Comparison of ENCODE assay signal across 1 cellular context in genomic region chr10:74822583-74823089, GRCh38.
TF ChIP-seq lines count a peak whose summit lies in the region.

No MANE protein-coding gene starts in this region.

TF ChIP-seq in K562, 482 proteins besides CTCF, POLR2A, EP300 and RAD21 (continued from another document):
- TF ChIP-seq ATF3 (IDR thresholded peaks at IDR 0.05) = no peak
- 0 out of 2 replicates have a peak, but pooled peaks have one; percentile 31 for TF ChIP-seq ATF3 (CRISPR knock-in tag; conservative IDR thresholded peaks at IDR 0.05)
- peak; percentile 38; the same call in 1 of the 2 replicates for TF ChIP-seq ESRRA (IDR thresholded peaks at IDR 0.05; ENCODE audit: borderline replicate concordance, low read depth)
- TF ChIP-seq ZNF518B (CRISPR knock-in tag; IDR thresholded peaks at IDR 0.05) = no peak
- TF ChIP-seq, protein P1, sequence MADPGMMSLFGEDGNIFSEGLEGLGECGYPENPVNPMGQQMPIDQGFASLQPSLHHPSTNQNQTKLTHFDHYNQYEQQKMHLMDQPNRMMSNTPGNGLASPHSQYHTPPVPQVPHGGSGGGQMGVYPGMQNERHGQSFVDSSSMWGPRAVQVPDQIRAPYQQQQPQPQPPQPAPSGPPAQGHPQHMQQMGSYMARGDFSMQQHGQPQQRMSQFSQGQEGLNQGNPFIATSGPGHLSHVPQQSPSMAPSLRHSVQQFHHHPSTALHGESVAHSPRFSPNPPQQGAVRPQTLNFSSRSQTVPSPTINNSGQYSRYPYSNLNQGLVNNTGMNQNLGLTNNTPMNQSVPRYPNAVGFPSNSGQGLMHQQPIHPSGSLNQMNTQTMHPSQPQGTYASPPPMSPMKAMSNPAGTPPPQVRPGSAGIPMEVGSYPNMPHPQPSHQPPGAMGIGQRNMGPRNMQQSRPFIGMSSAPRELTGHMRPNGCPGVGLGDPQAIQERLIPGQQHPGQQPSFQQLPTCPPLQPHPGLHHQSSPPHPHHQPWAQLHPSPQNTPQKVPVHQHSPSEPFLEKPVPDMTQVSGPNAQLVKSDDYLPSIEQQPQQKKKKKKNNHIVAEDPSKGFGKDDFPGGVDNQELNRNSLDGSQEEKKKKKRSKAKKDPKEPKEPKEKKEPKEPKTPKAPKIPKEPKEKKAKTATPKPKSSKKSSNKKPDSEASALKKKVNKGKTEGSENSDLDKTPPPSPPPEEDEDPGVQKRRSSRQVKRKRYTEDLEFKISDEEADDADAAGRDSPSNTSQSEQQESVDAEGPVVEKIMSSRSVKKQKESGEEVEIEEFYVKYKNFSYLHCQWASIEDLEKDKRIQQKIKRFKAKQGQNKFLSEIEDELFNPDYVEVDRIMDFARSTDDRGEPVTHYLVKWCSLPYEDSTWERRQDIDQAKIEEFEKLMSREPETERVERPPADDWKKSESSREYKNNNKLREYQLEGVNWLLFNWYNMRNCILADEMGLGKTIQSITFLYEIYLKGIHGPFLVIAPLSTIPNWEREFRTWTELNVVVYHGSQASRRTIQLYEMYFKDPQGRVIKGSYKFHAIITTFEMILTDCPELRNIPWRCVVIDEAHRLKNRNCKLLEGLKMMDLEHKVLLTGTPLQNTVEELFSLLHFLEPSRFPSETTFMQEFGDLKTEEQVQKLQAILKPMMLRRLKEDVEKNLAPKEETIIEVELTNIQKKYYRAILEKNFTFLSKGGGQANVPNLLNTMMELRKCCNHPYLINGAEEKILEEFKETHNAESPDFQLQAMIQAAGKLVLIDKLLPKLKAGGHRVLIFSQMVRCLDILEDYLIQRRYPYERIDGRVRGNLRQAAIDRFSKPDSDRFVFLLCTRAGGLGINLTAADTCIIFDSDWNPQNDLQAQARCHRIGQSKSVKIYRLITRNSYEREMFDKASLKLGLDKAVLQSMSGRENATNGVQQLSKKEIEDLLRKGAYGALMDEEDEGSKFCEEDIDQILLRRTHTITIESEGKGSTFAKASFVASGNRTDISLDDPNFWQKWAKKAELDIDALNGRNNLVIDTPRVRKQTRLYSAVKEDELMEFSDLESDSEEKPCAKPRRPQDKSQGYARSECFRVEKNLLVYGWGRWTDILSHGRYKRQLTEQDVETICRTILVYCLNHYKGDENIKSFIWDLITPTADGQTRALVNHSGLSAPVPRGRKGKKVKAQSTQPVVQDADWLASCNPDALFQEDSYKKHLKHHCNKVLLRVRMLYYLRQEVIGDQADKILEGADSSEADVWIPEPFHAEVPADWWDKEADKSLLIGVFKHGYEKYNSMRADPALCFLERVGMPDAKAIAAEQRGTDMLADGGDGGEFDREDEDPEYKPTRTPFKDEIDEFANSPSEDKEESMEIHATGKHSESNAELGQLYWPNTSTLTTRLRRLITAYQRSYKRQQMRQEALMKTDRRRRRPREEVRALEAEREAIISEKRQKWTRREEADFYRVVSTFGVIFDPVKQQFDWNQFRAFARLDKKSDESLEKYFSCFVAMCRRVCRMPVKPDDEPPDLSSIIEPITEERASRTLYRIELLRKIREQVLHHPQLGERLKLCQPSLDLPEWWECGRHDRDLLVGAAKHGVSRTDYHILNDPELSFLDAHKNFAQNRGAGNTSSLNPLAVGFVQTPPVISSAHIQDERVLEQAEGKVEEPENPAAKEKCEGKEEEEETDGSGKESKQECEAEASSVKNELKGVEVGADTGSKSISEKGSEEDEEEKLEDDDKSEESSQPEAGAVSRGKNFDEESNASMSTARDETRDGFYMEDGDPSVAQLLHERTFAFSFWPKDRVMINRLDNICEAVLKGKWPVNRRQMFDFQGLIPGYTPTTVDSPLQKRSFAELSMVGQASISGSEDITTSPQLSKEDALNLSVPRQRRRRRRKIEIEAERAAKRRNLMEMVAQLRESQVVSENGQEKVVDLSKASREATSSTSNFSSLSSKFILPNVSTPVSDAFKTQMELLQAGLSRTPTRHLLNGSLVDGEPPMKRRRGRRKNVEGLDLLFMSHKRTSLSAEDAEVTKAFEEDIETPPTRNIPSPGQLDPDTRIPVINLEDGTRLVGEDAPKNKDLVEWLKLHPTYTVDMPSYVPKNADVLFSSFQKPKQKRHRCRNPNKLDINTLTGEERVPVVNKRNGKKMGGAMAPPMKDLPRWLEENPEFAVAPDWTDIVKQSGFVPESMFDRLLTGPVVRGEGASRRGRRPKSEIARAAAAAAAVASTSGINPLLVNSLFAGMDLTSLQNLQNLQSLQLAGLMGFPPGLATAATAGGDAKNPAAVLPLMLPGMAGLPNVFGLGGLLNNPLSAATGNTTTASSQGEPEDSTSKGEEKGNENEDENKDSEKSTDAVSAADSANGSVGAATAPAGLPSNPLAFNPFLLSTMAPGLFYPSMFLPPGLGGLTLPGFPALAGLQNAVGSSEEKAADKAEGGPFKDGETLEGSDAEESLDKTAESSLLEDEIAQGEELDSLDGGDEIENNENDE (IDR thresholded peaks at IDR 0.05; ENCODE audit: low read depth, low read length) = no peak
- no peak for TF ChIP-seq TAF7 (tag; IDR thresholded peaks at IDR 0.05)
